Comparison of ENCODE assay signal across 9 cellular contexts in the genomic region with DNA sequence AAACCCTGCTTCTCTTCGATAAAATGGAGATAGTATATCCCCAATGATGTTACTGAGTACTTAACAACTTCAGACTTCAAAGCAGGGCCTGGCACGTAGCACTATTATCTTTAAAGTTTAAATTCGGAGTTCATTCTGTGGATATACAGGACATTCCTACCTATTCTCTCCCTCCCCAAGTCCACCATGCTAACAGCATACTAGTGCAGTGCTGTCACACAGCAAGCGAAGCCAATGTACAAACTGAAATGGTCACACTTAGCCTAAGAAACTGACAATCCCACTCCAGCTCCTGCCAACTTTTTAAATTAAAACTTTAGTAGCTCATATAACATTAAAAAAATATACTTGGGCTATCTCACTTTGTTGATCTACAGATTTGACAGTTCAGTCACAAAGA. TPM values are rescaled to one million over a fixed set of nuclear protein-coding genes. Genes with fewer than 3 reads are reported as not detected.
DNase-seq lines count a peak whose midpoint lies in the region; TF ChIP-seq lines count a peak whose summit lies in the region.
"Had no signal": no experiment of that assay in that cellular context is flagged by ENCODE, and none has a peak within 500 bp of the region (broad histone marks: within the 10 kb centered on the region; RNA-seq: fewer than 3 reads in every experiment).

No MANE protein-coding gene starts in this region.

- WGBS in endodermal cell (ENCODE audit: insufficient coverage in 1 of 2, insufficient read length in 1 of 2), 2 experiments = 86 to 100% methylated on average over 1 to 4 of the region's 4 CpGs

- intact Hi-C loops in Caco-2 (cut with micrococcal nuclease; ENCODE audit: unreplicated experiment) (no loop called here), head of caudate nucleus (cut with DNase I) (loop anchor here (2.0 kb wide), 2 partner anchors 53 to 385 kb away; partner anchors contain the start of gene LAMTOR3)

- H3K27me3 Mint-ChIP-seq in Caco-2 (ENCODE audit: insufficient read depth, unreplicated experiment) (no peaks in the 10 kb centered on the region), endodermal cell (ENCODE audit: insufficient read depth) (peaks cover 2% of the 10 kb centered on the region)

- no peaks in the 10 kb centered on the region for H3K9me2 ChIP-seq in MM.1S (replicated peaks; ENCODE audit: insufficient read depth, low read length)

- peaks cover 41% of the 10 kb centered on the region for H3F3A ChIP-seq in MM.1S (ENCODE audit: insufficient read depth, low read length)

- peak overlapping the region; percentile 81 for H3K4me2 ChIP-seq in MM.1S (ENCODE audit: low read depth, low read length)

- POLR2A ChIA-PET in Caco-2 (lab: Charles Lee) = interaction anchor here (1.4 kb wide), 1 partner anchor 53 kb away, joined by 3 read pairs; the partner anchor contains the start of gene LAMTOR3

- H3K9me3 ChIP-seq in Caco-2 (no peaks in the 10 kb centered on the region), MM.1S (replicated peaks; ENCODE audit: insufficient read depth, low read length) (no peaks in the 10 kb centered on the region), endodermal cell (ENCODE audit: control insufficient read depth, low read length) (peaks cover 6% of the 10 kb centered on the region)

- H3K36me3 ChIP-seq in Caco-2 (ENCODE audit: control insufficient read depth, insufficient read depth, low read length) (no peaks in the 10 kb centered on the region), MM.1S (replicated peaks; ENCODE audit: insufficient read depth, low read length) (peaks cover 9% of the 10 kb centered on the region; the same call in 1 of the 2 replicates), endodermal cell (ENCODE audit: control insufficient read depth, insufficient read depth, low read length) (peaks cover 28% of the 10 kb centered on the region)

- H3K36me3 Mint-ChIP-seq in Caco-2 (ENCODE audit: insufficient read depth, unreplicated experiment) = peaks cover 34% of the 10 kb centered on the region
- H3K36me3 Mint-ChIP-seq in endodermal cell (ENCODE audit: low read depth) = peaks cover 32% of the 10 kb centered on the region

- H3K79me2 ChIP-seq in MM.1S (ENCODE audit: low read length) = peaks cover 66% of the 10 kb centered on the region

- H3K4me1 ChIP-seq in Caco-2 (peaks cover 16% of the 10 kb centered on the region; the same call in 1 of the 2 replicates), MM.1S (ENCODE audit: low read length) (peaks cover 43% of the 10 kb centered on the region), endodermal cell (ENCODE audit: control insufficient read depth, insufficient read depth, low read length) (no peaks in the 10 kb centered on the region)

- no peak overlapping the region for H3K27ac Mint-ChIP-seq in Caco-2 (ENCODE audit: unreplicated experiment)
- H3K27ac Mint-ChIP-seq in endodermal cell = peak overlapping the region; percentile 95

- H3K4me1 Mint-ChIP-seq in Caco-2 (ENCODE audit: low read depth, unreplicated experiment) = no peaks in the 10 kb centered on the region
- peaks cover 24% of the 10 kb centered on the region for H3K4me1 Mint-ChIP-seq in endodermal cell

- peak overlapping the region; percentile 100 for H3K4me3 Mint-ChIP-seq in Caco-2 (ENCODE audit: unreplicated experiment)
- no peak overlapping the region for H3K4me3 Mint-ChIP-seq in endodermal cell

- H4K20me1 ChIP-seq in MM.1S (ENCODE audit: insufficient read depth, low read length) = peaks cover 11% of the 10 kb centered on the region; the same call in 1 of the 2 replicates

- no peak overlapping the region for H2AFZ ChIP-seq in MM.1S (ENCODE audit: low read length)

- peak overlapping the region; percentile 87; the same call in 1 of the 2 replicates for H3K9ac ChIP-seq in MM.1S (ENCODE audit: low read length)
- no peak overlapping the region for H3K9ac ChIP-seq in endodermal cell (ENCODE audit: extremely low read depth, low read length, poor library complexity, severe bottlenecking)

- H3K27ac ChIP-seq in MM.1S (ENCODE audit: low read length) = peak overlapping the region; percentile 83; the same call in 1 of the 2 replicates
- no peak overlapping the region for H3K27ac ChIP-seq in endodermal cell (ENCODE audit: low read depth, low read length)

- H3K9me3 Mint-ChIP-seq in Caco-2 (ENCODE audit: unreplicated experiment) (no peaks in the 10 kb centered on the region), endodermal cell (no peaks in the 10 kb centered on the region)

- H3K27me3 ChIP-seq in Caco-2 (replicated peaks; ENCODE audit: control insufficient read depth, insufficient read depth, low read length) (no peaks in the 10 kb centered on the region), MM.1S (replicated peaks; ENCODE audit: insufficient read depth, low read length) (no peaks in the 10 kb centered on the region), endodermal cell (ENCODE audit: control insufficient read depth, insufficient read depth, low read length, poor library complexity, severe bottlenecking) (no peaks in the 10 kb centered on the region)

- CTCF ChIA-PET in Caco-2 (lab: Charles Lee) = interaction anchor here (1.0 kb wide), 1 partner anchor 53 kb away, joined by 3 read pairs; the partner anchor contains the start of gene LAMTOR3

- TF ChIP-seq CTCF in Caco-2 (IDR thresholded peaks at IDR 0.05; ENCODE audit: insufficient read depth in 1 of 2, low read depth in 1 of 2, low read length in 1 of 2, severe bottlenecking in 1 of 2, unreplicated experiment in 1 of 2) (no peak), MM.1S (IDR thresholded peaks at IDR 0.05; ENCODE audit: low read length) (no peak), endodermal cell (conservative IDR thresholded peaks at IDR 0.05) (no peak)

- no peak overlapping the region for H3K4me3 ChIP-seq in Caco-2 (ENCODE audit: low read depth, low read length)
- peak overlapping the region; percentile 58 for H3K4me3 ChIP-seq in MM.1S (ENCODE audit: low read length)
- peak overlapping the region; percentile 98 for H3K4me3 ChIP-seq in endodermal cell (ENCODE audit: low read length)

- BruUV-seq in Caco-2 (replicated peaks; lab: Mats Ljungman, UMichigan) = no TSS peak

- DNase-seq in Caco-2 (no peak), MM.1S (no peak), endodermal cell (no peak), pons (ENCODE audit: low spot score) (peak; percentile 9), head of caudate nucleus (no peak), dermis blood vessel endothelial cell (no peak), middle frontal gyrus (ENCODE audit: extremely low spot score, low spot score) (no peak)
- no peak for DNase-seq in stimulated activated CD4-positive, alpha-beta T cell treated with anti-CD3 and anti-CD28 coated beads, Interleukin-4, amount 100 ng/mL, for 1 hour
- DNase-seq: stimulated activated CD4-positive, alpha-beta T cell treated with anti-CD3 and anti-CD28 coated beads, Interleukin-2, amount 100 ng/mL, for 48 hours had no signal

RNA-seq across cellular contexts. Expression of gene DNAJB14, which starts 1.2 kb away (rescaled TPM):
- total RNA-seq in Caco-2 (2022) = 32.7 and 37.3 TPM in 2 replicates
- 10 to 100 TPM; 50.3 to 62.5 TPM for total RNA-seq in endodermal cell
- polyA plus RNA-seq in endodermal cell (2013, experiment 1 of 2) = 20.1 TPM
- polyA plus RNA-seq in endodermal cell (2013, experiment 2 of 2) = 20.8 TPM
- total RNA-seq in dermis blood vessel endothelial cell = 59.3 and 79.0 TPM in 2 replicates

RNA-seq across cellular contexts. Expression of gene H2AZ1, which starts 2.5 kb away (rescaled TPM):
- 430 and 457 TPM in 2 replicates for total RNA-seq in Caco-2 (2022)
- total RNA-seq in endodermal cell = 100 to 1,000 TPM; 580 to 651 TPM
- polyA plus RNA-seq in endodermal cell (2013, experiment 1 of 2) = 907 TPM
- polyA plus RNA-seq in endodermal cell (2013, experiment 2 of 2) = 832 TPM
- 303 and 446 TPM in 2 replicates for total RNA-seq in dermis blood vessel endothelial cell

RNA-seq across cellular contexts. Expression of gene LAMTOR3, which starts 53.4 kb away (rescaled TPM):
- total RNA-seq in Caco-2 (2022) = 33.6 and 34.0 TPM in 2 replicates
- 10 to 100 TPM; 31.6 to 33.0 TPM for total RNA-seq in endodermal cell
- polyA plus RNA-seq in endodermal cell (2013, experiment 1 of 2) = 67.0 TPM
- polyA plus RNA-seq in endodermal cell (2013, experiment 2 of 2) = 64.1 TPM
- 41.2 and 43.0 TPM in 2 replicates for total RNA-seq in dermis blood vessel endothelial cell
